2 cellular contexts compared by ENCODE assay signal in genomic region chr1:206067486-206068302, GRCh38.
TF ChIP-seq lines count a peak whose summit lies in the region.

No MANE protein-coding gene starts in this region.

TF ChIP-seq in liver, 16 proteins besides CTCF, POLR2A, EP300 and RAD21:
- TF ChIP-seq EGR1 (IDR thresholded peaks at IDR 0.05; ENCODE audit: low read depth in 2 of 2), result peak in 1 of 2 donors; percentile 22
- peak in 1 of 2 donors; percentile 42 for TF ChIP-seq HNF4A (conservative IDR thresholded peaks at IDR 0.05)
- peak; percentile 26 to 59 for TF ChIP-seq RXRA (IDR thresholded peaks at IDR 0.05)
- TF ChIP-seq TAF1 (conservative IDR thresholded peaks at IDR 0.05), result no peak
- TF ChIP-seq FOXA2 (IDR thresholded peaks at IDR 0.05), result no peak
- peak; percentile 18 for TF ChIP-seq SP1 (IDR thresholded peaks at IDR 0.05)
- peak in 1 of 2 donors; percentile 47 for TF ChIP-seq JUND (IDR thresholded peaks at IDR 0.05)

TF ChIP-seq in HepG2, 621 proteins besides CTCF, POLR2A, EP300 and RAD21:
- no peak for TF ChIP-seq MYNN (CRISPR knock-in tag; IDR thresholded peaks at IDR 0.05; ENCODE audit: low read depth)
- TF ChIP-seq ETS1 (CRISPR knock-in tag; IDR thresholded peaks at IDR 0.05), result no peak
- TF ChIP-seq ZNF530 (CRISPR knock-in tag; IDR thresholded peaks at IDR 0.05; ENCODE audit: low read depth), result no peak
- TF ChIP-seq LRRFIP1 (CRISPR knock-in tag; conservative IDR thresholded peaks at IDR 0.05), result no peak
- TF ChIP-seq, protein P1, sequence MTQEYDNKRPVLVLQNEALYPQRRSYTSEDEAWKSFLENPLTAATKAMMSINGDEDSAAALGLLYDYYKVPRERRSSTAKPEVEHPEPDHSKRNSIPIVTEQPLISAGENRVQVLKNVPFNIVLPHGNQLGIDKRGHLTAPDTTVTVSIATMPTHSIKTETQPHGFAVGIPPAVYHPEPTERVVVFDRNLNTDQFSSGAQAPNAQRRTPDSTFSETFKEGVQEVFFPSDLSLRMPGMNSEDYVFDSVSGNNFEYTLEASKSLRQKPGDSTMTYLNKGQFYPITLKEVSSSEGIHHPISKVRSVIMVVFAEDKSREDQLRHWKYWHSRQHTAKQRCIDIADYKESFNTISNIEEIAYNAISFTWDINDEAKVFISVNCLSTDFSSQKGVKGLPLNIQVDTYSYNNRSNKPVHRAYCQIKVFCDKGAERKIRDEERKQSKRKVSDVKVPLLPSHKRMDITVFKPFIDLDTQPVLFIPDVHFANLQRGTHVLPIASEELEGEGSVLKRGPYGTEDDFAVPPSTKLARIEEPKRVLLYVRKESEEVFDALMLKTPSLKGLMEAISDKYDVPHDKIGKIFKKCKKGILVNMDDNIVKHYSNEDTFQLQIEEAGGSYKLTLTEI (CRISPR knock-in tag; conservative IDR thresholded peaks at IDR 0.05), result no peak
TF ChIP-seq in HepG2: peak in this region for 0.
